In the genomic region with DNA sequence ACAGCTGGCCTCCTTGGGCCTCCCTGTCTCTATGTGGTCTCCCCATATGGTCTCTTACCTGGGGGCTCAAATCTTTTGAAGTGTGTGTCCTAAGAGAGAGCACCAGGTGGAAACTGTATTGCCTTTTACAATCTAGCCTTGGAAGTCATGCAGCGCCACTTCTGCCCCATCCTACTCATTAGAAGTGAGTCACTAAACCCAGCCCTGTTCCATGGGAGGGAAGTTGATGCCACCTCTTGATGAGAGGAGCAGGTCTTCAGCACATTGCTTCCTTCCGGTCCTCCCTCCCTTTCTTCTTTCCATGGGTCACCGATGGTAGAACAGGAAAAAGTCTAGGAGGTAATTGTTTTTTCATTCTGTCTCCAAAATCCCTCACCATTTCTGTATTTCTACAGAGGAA, we compare ENCODE assay signal across 18 cellular contexts.
DNase-seq lines count a peak whose midpoint lies in the region; ATAC-seq, FAIRE-seq and TF ChIP-seq lines count a peak whose summit lies in the region.
"Had no signal": no experiment of that assay in that cellular context is flagged by ENCODE, and none has a peak within 500 bp of the region (broad histone marks: within the 10 kb centered on the region; RNA-seq: fewer than 3 reads in every experiment).

No MANE protein-coding gene starts in this region.

- CTCF ChIA-PET in A549 (lab: Yijun Ruan, JAX), result interaction anchor here (0.9 to 5.7 kb wide), 6 partner anchors 13 to 159 kb away, joined by 5 to 29 read pairs (median 8); no protein-coding TSS in a partner anchor

- no peak for TF ChIP-seq RAD21 in A549 (conservative IDR thresholded peaks at IDR 0.05 in 1 of 2, IDR thresholded peaks at IDR 0.05 in 1 of 2)

- H3K9me3 ChIP-seq in A549, result peaks cover 12% of the 10 kb centered on the region; the same call in 2 of the 3 replicates

- DNase-seq in A549 (ENCODE audit: low read depth in 1 of 2, low spot score in 1 of 2) (no peak), HT1080 (ENCODE audit: low read depth) (peak; percentile 35), RPMI7951 (ENCODE audit: low read depth) (peak; percentile 24), SIG-M5 treated with dmso at 0.1 percent for 504 hours (lab: John Stamatoyannopoulos, UW; ENCODE audit: unreplicated experiment) (no peak), HUDEP-2 (lab: John Stamatoyannopoulos, UW; ENCODE audit: unreplicated experiment in 76 of 76) (no peak), Ammon's horn (ENCODE audit: low spot score) (no peak)
- DNase-seq: CD8-positive, alpha-beta T cell; COR-L47; DMS153; GM23248; H7 had no signal

- peak overlapping the region; percentile 83 to 90 for H3K27ac ChIP-seq in A549
- H3K27ac ChIP-seq: GM23248 had no signal

- TF ChIP-seq POLR2A in A549 (IDR thresholded peaks at IDR 0.05; ENCODE audit: low read length), result no peak

- FAIRE-seq in A549 (lab: Jason Lieb, UNC), result peak; percentile 36
- FAIRE-seq: A204.1, D721Med, GM12878, GM18507, HTR-8/SVneo, K562 had no signal

- H3K4me2 ChIP-seq in A549, result no peak overlapping the region

- peaks cover 68% of the 10 kb centered on the region for H3K4me1 ChIP-seq in A549

- TF ChIP-seq CTCF in A549 (IDR thresholded peaks at IDR 0.05), result no peak

- TF ChIP-seq EP300 in A549 (IDR thresholded peaks at IDR 0.05), result no peak

- no peak overlapping the region for H3K4me3 ChIP-seq in A549
- H3K4me3 ChIP-seq: GM12878, GM23248, K562 had no signal

- WGBS in A549 (ENCODE audit: missing lambda C conversion rate), result 99% methylated on average over 3 of the region's 3 CpGs

- POLR2A ChIA-PET in A549 (lab: Yijun Ruan, JAX), result no interaction called here

- no peak for ATAC-seq in A549
- peak; percentile 51 for ATAC-seq in esophagus mucosa
- ATAC-seq: CD8-positive, alpha-beta T cell; GM12878; K562 had no signal

TF ChIP-seq in A549, 52 proteins besides CTCF, POLR2A, EP300 and RAD21:
- TF ChIP-seq JUNB (IDR thresholded peaks at IDR 0.05), result no peak
- TF ChIP-seq FOSL2 (IDR thresholded peaks at IDR 0.05), result no peak
- TF ChIP-seq FOSL2 (CRISPR knock-in tag; IDR thresholded peaks at IDR 0.05), result 0 out of 2 replicates have a peak, but pooled peaks have one; percentile 14
- no peak for TF ChIP-seq ESRRA (IDR thresholded peaks at IDR 0.05; ENCODE audit: borderline replicate concordance, low read length)

Comparison
In these comparisons a context has a peak if more than half of its experiments do, and no peak if none do; other contexts are left out.
1. DNase-seq: peak in HT1080 (single experiment) and RPMI7951 (single experiment); none in A549 (0 of 2), SIG-M5 treated with dmso at 0.1 percent for 504 hours (single experiment), HUDEP-2 (0 of 76) and Ammon's horn (single experiment).